9 cellular contexts compared by ENCODE assay signal in the genomic region with DNA sequence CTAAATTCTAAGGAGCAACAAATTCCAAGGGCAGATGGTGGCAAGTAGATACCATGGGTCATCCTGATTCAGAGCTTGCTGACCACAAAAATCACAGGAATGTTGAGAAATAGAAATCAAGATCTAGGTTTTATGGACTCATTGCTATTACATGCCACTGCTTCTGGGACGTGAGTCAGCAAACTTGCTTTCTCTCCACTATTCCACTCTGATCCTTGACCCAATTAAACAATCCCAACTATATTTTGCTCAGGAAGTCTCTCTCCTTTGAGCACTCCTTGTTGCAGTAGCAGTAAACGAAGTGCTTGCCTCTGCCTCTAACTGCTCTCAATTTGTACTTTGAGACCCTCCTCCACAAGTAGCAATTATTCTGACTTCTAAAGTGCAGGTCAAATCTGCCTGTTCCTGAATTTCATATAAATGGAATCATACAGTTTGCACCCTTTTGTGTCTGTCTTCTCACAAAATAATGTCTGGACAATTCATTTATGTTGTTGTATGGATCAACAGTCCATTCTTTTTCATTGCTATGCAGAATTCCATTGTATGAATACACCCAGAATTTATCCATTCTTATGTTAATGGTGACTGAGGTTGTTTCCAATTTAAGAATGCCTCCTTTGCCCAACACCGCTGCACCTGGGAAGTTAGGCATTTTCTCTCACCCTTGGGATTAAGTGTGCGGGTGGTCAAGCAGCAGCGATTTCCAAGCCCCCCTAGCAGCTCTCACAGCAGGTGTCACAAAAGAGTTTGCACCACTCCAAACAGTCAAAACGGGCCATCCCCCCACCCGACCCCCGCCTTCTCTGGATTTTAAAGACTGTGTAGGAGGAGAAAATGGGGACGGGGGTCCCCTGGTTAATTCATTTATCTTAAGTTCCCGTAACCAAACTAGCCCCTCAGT. TPM values are rescaled to one million over a fixed set of nuclear protein-coding genes. Genes with fewer than 3 reads are reported as not detected.
DNase-seq lines count a peak whose midpoint lies in the region; ATAC-seq and TF ChIP-seq lines count a peak whose summit lies in the region.
"Had no signal": no experiment of that assay in that cellular context is flagged by ENCODE, and none has a peak within 500 bp of the region (broad histone marks: within the 10 kb centered on the region; RNA-seq: fewer than 3 reads in every experiment).

No MANE protein-coding gene starts in this region.

- TF ChIP-seq CTCF in heart right ventricle (IDR thresholded peaks at IDR 0.05) (no peak), astrocyte of the spinal cord (IDR thresholded peaks at IDR 0.05; ENCODE audit: low read depth, low read length) (no peak), vagina (IDR thresholded peaks at IDR 0.05) (no peak)

- H3K27me3 ChIP-seq in heart right ventricle (no peaks in the 10 kb centered on the region), vagina (no peaks in the 10 kb centered on the region)

- no peak for DNase-seq in heart right ventricle
- DNase-seq in left ventricle myocardium superior = no peak
- peak; percentile 94 for DNase-seq in astrocyte of the spinal cord (ENCODE audit: low read depth, low spot score)
- no peak for DNase-seq in left colon
- no peak for DNase-seq in vagina (ENCODE audit: extremely low spot score in 2 of 2)
- DNase-seq in pons (ENCODE audit: low spot score) = no peak
- no peak for DNase-seq in NCI-H1436 treated with DMSO at 0.1 percent for 48 hours (lab: John Stamatoyannopoulos, UW)

- 61% methylated on average over 10 of the region's 10 CpGs for WGBS in heart right ventricle, 2 donors

- ATAC-seq in heart right ventricle (peak in 1 of 8 donors; percentile 21), left ventricle myocardium superior (no peak), left colon (peak; percentile 23), HG02973 (IDR thresholded peaks at IDR 0.05; ENCODE audit: unreplicated experiment) (no peak)

- H3K27ac ChIP-seq in heart right ventricle = no peak overlapping the region
- H3K27ac ChIP-seq in vagina = no peak overlapping the region

- in situ Hi-C loops in astrocyte of the spinal cord (cut with HindIII; ENCODE audit: low sequenced_read_pairs) = no loop called here

- TF ChIP-seq POLR2A in vagina (IDR thresholded peaks at IDR 0.05) = no peak

- H3K9me3 ChIP-seq in heart right ventricle (no peaks in the 10 kb centered on the region), vagina (no peaks in the 10 kb centered on the region)

- intact Hi-C loops in heart right ventricle (cut with DNase I) = loop anchor here in 1 of 10 donors (10.0 kb wide), 1 partner anchor 45 kb away; no protein-coding TSS in a partner anchor
- intact Hi-C loops in left ventricle myocardium superior (cut with micrococcal nuclease) = no loop called here
- intact Hi-C loops in left colon (cut with DNase I, micrococcal nuclease) = no loop called here
- intact Hi-C loops in vagina (cut with DNase I) = no loop called here

- H3K4me3 ChIP-seq in heart right ventricle (peak overlapping the region in 9 of 10 donors; percentile 22 to 61 (median 52)), astrocyte of the spinal cord (ENCODE audit: low read depth, low read length) (no peak overlapping the region), vagina (peak overlapping the region; percentile 40 to 43)

- H3K4me1 ChIP-seq in heart right ventricle (peaks cover 0 to 9% (median 0%) of the 10 kb centered on the region in 9 donors), vagina (peaks cover 18% of the 10 kb centered on the region)

- H3K36me3 ChIP-seq in heart right ventricle = peaks cover 0 to 31% (median 11%) of the 10 kb centered on the region in 9 donors
- H3K36me3 ChIP-seq in vagina = no peaks in the 10 kb centered on the region

RNA-seq across cellular contexts. Expression of gene ACSM6, which starts 35.9 kb away (rescaled TPM):
- total RNA-seq in heart right ventricle (not detected), left ventricle myocardium superior (not detected), left colon (not detected), vagina (not detected)
- not detected for polyA plus RNA-seq in heart right ventricle
- total RNA-seq: activated CD8-positive, alpha-beta memory T cell treated with anti-CD3 and anti-CD28 coated beads for 36 hours had no signal
